Comparison of ENCODE assay signal across 15 cellular contexts in genomic region chr7:22698762-22699161, GRCh38. TPM values are rescaled to one million over a fixed set of nuclear protein-coding genes. Genes with fewer than 3 reads are reported as not detected.
A peak's percentile ranks its signal among the peaks of the same experiment; 100 is the strongest.
DNase-seq lines count a peak whose midpoint lies in the region; ATAC-seq lines count a peak whose summit lies in the region.
"Had no signal": no experiment of that assay in that cellular context is flagged by ENCODE, and none has a peak within 500 bp of the region (broad histone marks: within the 10 kb centered on the region; RNA-seq: fewer than 3 reads in every experiment).

No MANE protein-coding gene starts in this region.

- DNase-seq in activated naive CD4-positive, alpha-beta T cell treated with anti-CD3 and anti-CD28 coated beads for 36 hours, result peak; percentile 46
- DNase-seq in activated naive CD4-positive, alpha-beta T cell treated with anti-CD3 and anti-CD28 coated beads, Interleukin-2, amount 50 U/mL, for 16 hours, result no peak
- no peak for DNase-seq in activated naive CD8-positive, alpha-beta T cell treated with anti-CD3 and anti-CD28 coated beads, Interleukin-2, amount 10 ng/mL, durations not matched to agents 7 days and 5 days
- no peak for DNase-seq in sciatic nerve (ENCODE audit: low spot score)
- no peak for DNase-seq in cardiac septum (ENCODE audit: low spot score)
- DNase-seq: activated effector memory CD4-positive, alpha-beta T cell treated with Interleukin-2 at 50 U/mL for 16 hours; GM23248; hypothalamus; NCI-H2029; NCI-H524 treated with DMSO at 0.1 percent for 48 hours; stimulated activated CD8-positive, alpha-beta memory T cell treated with anti-CD3 and anti-CD28 coated beads, Interleukin-4, amount 100 ng/mL, for 48 hours had no signal

- H3K4me3 Mint-ChIP-seq in activated naive CD4-positive, alpha-beta T cell treated with anti-CD3 and anti-CD28 coated beads for 36 hours, result no peak overlapping the region
- H3K4me3 Mint-ChIP-seq in T-helper 1 cell treated with Interleukin-12 subunit alpha and Interleukin-12 subunit beta and Interleukin-4 antibody, amounts not matched to agents 30 μg/mL and 1 μg/mL, for 36 hours, result peak overlapping the region; percentile 72
- peak overlapping the region; percentile 38 for H3K4me3 Mint-ChIP-seq in activated naive CD8-positive, alpha-beta T cell treated with anti-CD3 and anti-CD28 coated beads, Interleukin-2, amount 10 ng/mL, durations not matched to agents 7 days and 5 days
- peak overlapping the region; percentile 10 for H3K4me3 Mint-ChIP-seq in stimulated activated naive CD8-positive, alpha-beta T cell treated with anti-CD3 and anti-CD28 coated beads, Interleukin-15, Interleukin-2, amounts not matched to agents 100 ng/mL and 50 ng/mL, for 24 hours

- H3K36me3 Mint-ChIP-seq in activated naive CD4-positive, alpha-beta T cell treated with anti-CD3 and anti-CD28 coated beads for 36 hours (ENCODE audit: low read depth), result no peaks in the 10 kb centered on the region
- peaks cover 6% of the 10 kb centered on the region for H3K36me3 Mint-ChIP-seq in T-helper 1 cell treated with Interleukin-12 subunit alpha and Interleukin-12 subunit beta and Interleukin-4 antibody, amounts not matched to agents 30 μg/mL and 1 μg/mL, for 36 hours (ENCODE audit: low read depth)
- peaks cover 10% of the 10 kb centered on the region for H3K36me3 Mint-ChIP-seq in activated naive CD8-positive, alpha-beta T cell treated with anti-CD3 and anti-CD28 coated beads, Interleukin-2, amount 10 ng/mL, durations not matched to agents 7 days and 5 days
- H3K36me3 Mint-ChIP-seq in stimulated activated naive CD8-positive, alpha-beta T cell treated with anti-CD3 and anti-CD28 coated beads, Interleukin-15, Interleukin-2, amounts not matched to agents 100 ng/mL and 50 ng/mL, for 24 hours (ENCODE audit: low read depth), result no peaks in the 10 kb centered on the region

- intact Hi-C loops in activated naive CD4-positive, alpha-beta T cell treated with anti-CD3 and anti-CD28 coated beads for 36 hours (cut with micrococcal nuclease), result loop anchor here (1.0 to 5.0 kb wide), 9 partner anchors 22 to 759 kb away; partner anchors contain the start of gene HYCC1
- intact Hi-C loops in sciatic nerve (cut with DNase I) (no loop called here), cardiac septum (cut with DNase I) (no loop called here)

- H3K27ac Mint-ChIP-seq in activated naive CD4-positive, alpha-beta T cell treated with anti-CD3 and anti-CD28 coated beads for 36 hours, result peak overlapping the region; percentile 84
- peak overlapping the region; percentile 82 for H3K27ac Mint-ChIP-seq in T-helper 1 cell treated with Interleukin-12 subunit alpha and Interleukin-12 subunit beta and Interleukin-4 antibody, amounts not matched to agents 30 μg/mL and 1 μg/mL, for 36 hours
- peak overlapping the region; percentile 69 for H3K27ac Mint-ChIP-seq in activated naive CD8-positive, alpha-beta T cell treated with anti-CD3 and anti-CD28 coated beads, Interleukin-2, amount 10 ng/mL, durations not matched to agents 7 days and 5 days
- H3K27ac Mint-ChIP-seq in stimulated activated naive CD8-positive, alpha-beta T cell treated with anti-CD3 and anti-CD28 coated beads, Interleukin-15, Interleukin-2, amounts not matched to agents 100 ng/mL and 50 ng/mL, for 24 hours, result peak overlapping the region; percentile 77

- CTCF ChIA-PET in activated naive CD4-positive, alpha-beta T cell treated with anti-CD3 and anti-CD28 coated beads for 36 hours (lab: Charles Lee), result interaction anchor here (1.2 to 7.2 kb wide), 3 partner anchors 27 to 139 kb away, joined by 3 to 56 read pairs (median 6); partner anchors contain the start of gene IL6

- no peak for ATAC-seq in activated naive CD8-positive, alpha-beta T cell treated with anti-CD3 and anti-CD28 coated beads, Interleukin-2, amount 10 ng/mL, durations not matched to agents 7 days and 5 days (ENCODE audit: low read depth)
- no peak for ATAC-seq in sciatic nerve
- no peak for ATAC-seq in esophagus mucosa
- ATAC-seq: left lobe of liver had no signal

- POLR2A ChIA-PET in activated naive CD8-positive, alpha-beta T cell treated with anti-CD3 and anti-CD28 coated beads, Interleukin-2, amount 10 ng/mL, durations not matched to agents 7 days and 5 days (lab: Charles Lee), result interaction anchor here (1.8 to 4.2 kb wide), 2 partner anchors 21 to 26 kb away, joined by 4 to 39 read pairs; no protein-coding TSS in a partner anchor

- H3K27me3 Mint-ChIP-seq in activated naive CD4-positive, alpha-beta T cell treated with anti-CD3 and anti-CD28 coated beads for 36 hours (ENCODE audit: low read depth), result no peaks in the 10 kb centered on the region
- H3K27me3 Mint-ChIP-seq in T-helper 1 cell treated with Interleukin-12 subunit alpha and Interleukin-12 subunit beta and Interleukin-4 antibody, amounts not matched to agents 30 μg/mL and 1 μg/mL, for 36 hours (ENCODE audit: low read depth), result peaks cover 10% of the 10 kb centered on the region
- H3K27me3 Mint-ChIP-seq in activated naive CD8-positive, alpha-beta T cell treated with anti-CD3 and anti-CD28 coated beads, Interleukin-2, amount 10 ng/mL, durations not matched to agents 7 days and 5 days, result no peaks in the 10 kb centered on the region
- no peaks in the 10 kb centered on the region for H3K27me3 Mint-ChIP-seq in stimulated activated naive CD8-positive, alpha-beta T cell treated with anti-CD3 and anti-CD28 coated beads, Interleukin-15, Interleukin-2, amounts not matched to agents 100 ng/mL and 50 ng/mL, for 24 hours

- no peaks in the 10 kb centered on the region for H3K9me3 Mint-ChIP-seq in activated naive CD4-positive, alpha-beta T cell treated with anti-CD3 and anti-CD28 coated beads for 36 hours
- H3K9me3 Mint-ChIP-seq in T-helper 1 cell treated with Interleukin-12 subunit alpha and Interleukin-12 subunit beta and Interleukin-4 antibody, amounts not matched to agents 30 μg/mL and 1 μg/mL, for 36 hours, result peaks cover 10% of the 10 kb centered on the region
- no peaks in the 10 kb centered on the region for H3K9me3 Mint-ChIP-seq in activated naive CD8-positive, alpha-beta T cell treated with anti-CD3 and anti-CD28 coated beads, Interleukin-2, amount 10 ng/mL, durations not matched to agents 7 days and 5 days
- H3K9me3 Mint-ChIP-seq in stimulated activated naive CD8-positive, alpha-beta T cell treated with anti-CD3 and anti-CD28 coated beads, Interleukin-15, Interleukin-2, amounts not matched to agents 100 ng/mL and 50 ng/mL, for 24 hours, result no peaks in the 10 kb centered on the region

- peaks cover 64% of the 10 kb centered on the region for H3K4me1 Mint-ChIP-seq in activated naive CD4-positive, alpha-beta T cell treated with anti-CD3 and anti-CD28 coated beads for 36 hours (ENCODE audit: low read depth)
- H3K4me1 Mint-ChIP-seq in T-helper 1 cell treated with Interleukin-12 subunit alpha and Interleukin-12 subunit beta and Interleukin-4 antibody, amounts not matched to agents 30 μg/mL and 1 μg/mL, for 36 hours (ENCODE audit: low read depth), result peaks cover 58% of the 10 kb centered on the region
- H3K4me1 Mint-ChIP-seq in activated naive CD8-positive, alpha-beta T cell treated with anti-CD3 and anti-CD28 coated beads, Interleukin-2, amount 10 ng/mL, durations not matched to agents 7 days and 5 days, result peaks cover 74% of the 10 kb centered on the region
- peaks cover 66% of the 10 kb centered on the region for H3K4me1 Mint-ChIP-seq in stimulated activated naive CD8-positive, alpha-beta T cell treated with anti-CD3 and anti-CD28 coated beads, Interleukin-15, Interleukin-2, amounts not matched to agents 100 ng/mL and 50 ng/mL, for 24 hours (ENCODE audit: low read depth)

RNA-seq across cellular contexts. Expression of gene IL6, which starts 28.2 kb away (rescaled TPM):
- 1 to 10 TPM; 3.8 to 4.0 TPM for total RNA-seq in activated naive CD4-positive, alpha-beta T cell treated with anti-CD3 and anti-CD28 coated beads for 36 hours
- total RNA-seq in activated naive CD8-positive, alpha-beta T cell treated with anti-CD3 and anti-CD28 coated beads, Interleukin-2, amount 10 ng/mL, durations not matched to agents 7 days and 5 days, result under 1 TPM; 0.64 to 0.99 TPM
- total RNA-seq in sciatic nerve (28.1 TPM), cardiac septum (5.8 TPM), esophagus mucosa (not detected)
- total RNA-seq: left lobe of liver had no signal
